In the genomic region with DNA sequence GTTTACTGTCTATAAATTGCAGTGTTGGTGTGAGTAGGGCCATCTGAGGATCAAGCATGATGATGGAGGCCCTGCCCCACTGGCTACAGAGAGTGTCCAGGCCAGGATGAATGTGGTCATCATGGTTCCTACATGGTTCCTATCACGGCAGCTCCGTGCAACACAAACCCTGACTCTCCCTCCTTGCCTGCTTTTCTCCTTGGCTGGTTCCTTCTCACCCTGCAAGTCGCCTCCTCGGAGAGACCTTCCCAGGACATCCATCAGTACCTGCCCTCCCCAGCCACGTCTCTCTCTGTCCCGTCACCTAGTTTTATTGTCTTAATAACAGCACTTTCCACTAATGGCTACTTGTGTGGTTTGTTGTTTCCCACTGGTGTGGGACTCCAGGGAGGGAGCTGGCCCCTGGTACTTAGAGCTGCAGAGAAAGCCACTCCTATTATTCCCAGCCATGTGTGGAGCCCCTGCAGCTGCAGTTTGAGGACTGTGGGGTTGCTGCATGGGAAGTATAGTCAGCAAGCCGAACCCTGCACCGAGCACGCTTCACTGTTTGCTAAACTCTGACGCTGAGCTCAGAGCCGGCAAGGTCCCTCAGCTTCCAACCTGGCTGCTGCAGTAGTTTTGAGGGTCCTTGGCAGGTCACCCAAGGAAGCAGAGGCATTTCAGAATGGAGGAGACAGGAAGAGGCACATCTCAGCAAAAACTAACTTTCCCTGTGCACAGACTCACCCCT, we compare ENCODE assay signal across 2 cellular contexts.
TF ChIP-seq lines count a peak whose summit lies in the region.

No MANE protein-coding gene starts in this region.

TF ChIP-seq in GM23338, 12 proteins besides CTCF, POLR2A, EP300 and RAD21 (continues in another document):
- no peak for TF ChIP-seq CREB1 (CRISPR knock-in tag; IDR thresholded peaks at IDR 0.05; ENCODE audit: low read depth)
- TF ChIP-seq NANOG (IDR thresholded peaks at IDR 0.05; ENCODE audit: borderline replicate concordance): no peak
- TF ChIP-seq JUNB (IDR thresholded peaks at IDR 0.05; ENCODE audit: unreplicated experiment): no peak
- TF ChIP-seq, protein P1, sequence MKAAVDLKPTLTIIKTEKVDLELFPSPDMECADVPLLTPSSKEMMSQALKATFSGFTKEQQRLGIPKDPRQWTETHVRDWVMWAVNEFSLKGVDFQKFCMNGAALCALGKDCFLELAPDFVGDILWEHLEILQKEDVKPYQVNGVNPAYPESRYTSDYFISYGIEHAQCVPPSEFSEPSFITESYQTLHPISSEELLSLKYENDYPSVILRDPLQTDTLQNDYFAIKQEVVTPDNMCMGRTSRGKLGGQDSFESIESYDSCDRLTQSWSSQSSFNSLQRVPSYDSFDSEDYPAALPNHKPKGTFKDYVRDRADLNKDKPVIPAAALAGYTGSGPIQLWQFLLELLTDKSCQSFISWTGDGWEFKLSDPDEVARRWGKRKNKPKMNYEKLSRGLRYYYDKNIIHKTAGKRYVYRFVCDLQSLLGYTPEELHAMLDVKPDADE (IDR thresholded peaks at IDR 0.05): no peak
- TF ChIP-seq EZH2phosphoT487 (IDR thresholded peaks at IDR 0.05; ENCODE audit: unreplicated experiment): no peak
- no peak for TF ChIP-seq STAT1 (IDR thresholded peaks at IDR 0.05; ENCODE audit: unreplicated experiment)
- TF ChIP-seq ZNF331 (CRISPR knock-in tag; IDR thresholded peaks at IDR 0.05; ENCODE audit: low read depth): no peak
- TF ChIP-seq EZH2 (IDR thresholded peaks at IDR 0.05; ENCODE audit: low read depth, unreplicated experiment): no peak
- TF ChIP-seq ZNF114 (CRISPR knock-in tag; IDR thresholded peaks at IDR 0.05): no peak
- TF ChIP-seq, protein P2, sequence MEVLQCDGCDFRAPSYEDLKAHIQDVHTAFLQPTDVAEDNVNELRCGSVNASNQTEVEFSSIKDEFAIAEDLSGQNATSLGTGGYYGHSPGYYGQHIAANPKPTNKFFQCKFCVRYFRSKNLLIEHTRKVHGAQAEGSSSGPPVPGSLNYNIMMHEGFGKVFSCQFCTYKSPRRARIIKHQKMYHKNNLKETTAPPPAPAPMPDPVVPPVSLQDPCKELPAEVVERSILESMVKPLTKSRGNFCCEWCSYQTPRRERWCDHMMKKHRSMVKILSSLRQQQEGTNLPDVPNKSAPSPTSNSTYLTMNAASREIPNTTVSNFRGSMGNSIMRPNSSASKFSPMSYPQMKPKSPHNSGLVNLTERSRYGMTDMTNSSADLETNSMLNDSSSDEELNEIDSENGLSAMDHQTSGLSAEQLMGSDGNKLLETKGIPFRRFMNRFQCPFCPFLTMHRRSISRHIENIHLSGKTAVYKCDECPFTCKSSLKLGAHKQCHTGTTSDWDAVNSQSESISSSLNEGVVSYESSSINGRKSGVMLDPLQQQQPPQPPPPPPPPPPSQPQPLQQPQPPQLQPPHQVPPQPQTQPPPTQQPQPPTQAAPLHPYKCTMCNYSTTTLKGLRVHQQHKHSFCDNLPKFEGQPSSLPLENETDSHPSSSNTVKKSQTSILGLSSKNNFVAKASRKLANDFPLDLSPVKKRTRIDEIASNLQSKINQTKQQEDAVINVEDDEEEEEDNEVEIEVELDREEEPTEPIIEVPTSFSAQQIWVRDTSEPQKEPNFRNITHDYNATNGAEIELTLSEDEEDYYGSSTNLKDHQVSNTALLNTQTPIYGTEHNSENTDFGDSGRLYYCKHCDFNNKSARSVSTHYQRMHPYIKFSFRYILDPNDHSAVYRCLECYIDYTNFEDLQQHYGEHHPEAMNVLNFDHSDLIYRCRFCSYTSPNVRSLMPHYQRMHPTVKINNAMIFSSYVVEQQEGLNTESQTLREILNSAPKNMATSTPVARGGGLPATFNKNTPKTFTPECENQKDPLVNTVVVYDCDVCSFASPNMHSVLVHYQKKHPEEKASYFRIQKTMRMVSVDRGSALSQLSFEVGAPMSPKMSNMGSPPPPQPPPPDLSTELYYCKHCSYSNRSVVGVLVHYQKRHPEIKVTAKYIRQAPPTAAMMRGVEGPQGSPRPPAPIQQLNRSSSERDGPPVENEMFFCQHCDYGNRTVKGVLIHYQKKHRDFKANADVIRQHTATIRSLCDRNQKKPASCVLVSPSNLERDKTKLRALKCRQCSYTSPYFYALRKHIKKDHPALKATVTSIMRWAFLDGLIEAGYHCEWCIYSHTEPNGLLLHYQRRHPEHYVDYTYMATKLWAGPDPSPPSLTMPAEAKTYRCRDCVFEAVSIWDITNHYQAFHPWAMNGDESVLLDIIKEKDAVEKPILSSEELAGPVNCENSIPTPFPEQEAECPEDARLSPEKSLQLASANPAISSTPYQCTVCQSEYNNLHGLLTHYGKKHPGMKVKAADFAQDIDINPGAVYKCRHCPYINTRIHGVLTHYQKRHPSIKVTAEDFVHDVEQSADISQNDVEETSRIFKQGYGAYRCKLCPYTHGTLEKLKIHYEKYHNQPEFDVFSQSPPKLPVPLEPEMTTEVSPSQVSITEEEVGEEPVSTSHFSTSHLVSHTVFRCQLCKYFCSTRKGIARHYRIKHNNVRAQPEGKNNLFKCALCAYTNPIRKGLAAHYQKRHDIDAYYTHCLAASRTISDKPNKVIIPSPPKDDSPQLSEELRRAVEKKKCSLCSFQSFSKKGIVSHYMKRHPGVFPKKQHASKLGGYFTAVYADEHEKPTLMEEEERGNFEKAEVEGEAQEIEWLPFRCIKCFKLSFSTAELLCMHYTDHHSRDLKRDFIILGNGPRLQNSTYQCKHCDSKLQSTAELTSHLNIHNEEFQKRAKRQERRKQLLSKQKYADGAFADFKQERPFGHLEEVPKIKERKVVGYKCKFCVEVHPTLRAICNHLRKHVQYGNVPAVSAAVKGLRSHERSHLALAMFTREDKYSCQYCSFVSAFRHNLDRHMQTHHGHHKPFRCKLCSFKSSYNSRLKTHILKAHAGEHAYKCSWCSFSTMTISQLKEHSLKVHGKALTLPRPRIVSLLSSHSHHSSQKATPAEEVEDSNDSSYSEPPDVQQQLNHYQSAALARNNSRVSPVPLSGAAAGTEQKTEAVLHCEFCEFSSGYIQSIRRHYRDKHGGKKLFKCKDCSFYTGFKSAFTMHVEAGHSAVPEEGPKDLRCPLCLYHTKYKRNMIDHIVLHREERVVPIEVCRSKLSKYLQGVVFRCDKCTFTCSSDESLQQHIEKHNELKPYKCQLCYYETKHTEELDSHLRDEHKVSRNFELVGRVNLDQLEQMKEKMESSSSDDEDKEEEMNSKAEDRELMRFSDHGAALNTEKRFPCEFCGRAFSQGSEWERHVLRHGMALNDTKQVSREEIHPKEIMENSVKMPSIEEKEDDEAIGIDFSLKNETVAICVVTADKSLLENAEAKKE (CRISPR knock-in tag; IDR thresholded peaks at IDR 0.05): no peak

TF ChIP-seq in H1, 55 proteins besides CTCF, POLR2A, EP300 and RAD21:
- TF ChIP-seq CEBPB (IDR thresholded peaks at IDR 0.05; ENCODE audit: low read depth, low read length) (no peak), YY1 (IDR thresholded peaks at IDR 0.05; ENCODE audit: low read depth, low read length) (no peak), CTBP2 (IDR thresholded peaks at IDR 0.05; ENCODE audit: borderline replicate concordance, insufficient read depth, insufficient read length, low read length) (no peak), TAF7 (optimal IDR thresholded peaks at IDR 0.05; ENCODE audit: borderline replicate concordance, low read depth, low read length) (no peak), SP2 (IDR thresholded peaks at IDR 0.05; ENCODE audit: low read length) (no peak)
